Comparison of ENCODE assay signal across 10 cellular contexts in the genomic region with DNA sequence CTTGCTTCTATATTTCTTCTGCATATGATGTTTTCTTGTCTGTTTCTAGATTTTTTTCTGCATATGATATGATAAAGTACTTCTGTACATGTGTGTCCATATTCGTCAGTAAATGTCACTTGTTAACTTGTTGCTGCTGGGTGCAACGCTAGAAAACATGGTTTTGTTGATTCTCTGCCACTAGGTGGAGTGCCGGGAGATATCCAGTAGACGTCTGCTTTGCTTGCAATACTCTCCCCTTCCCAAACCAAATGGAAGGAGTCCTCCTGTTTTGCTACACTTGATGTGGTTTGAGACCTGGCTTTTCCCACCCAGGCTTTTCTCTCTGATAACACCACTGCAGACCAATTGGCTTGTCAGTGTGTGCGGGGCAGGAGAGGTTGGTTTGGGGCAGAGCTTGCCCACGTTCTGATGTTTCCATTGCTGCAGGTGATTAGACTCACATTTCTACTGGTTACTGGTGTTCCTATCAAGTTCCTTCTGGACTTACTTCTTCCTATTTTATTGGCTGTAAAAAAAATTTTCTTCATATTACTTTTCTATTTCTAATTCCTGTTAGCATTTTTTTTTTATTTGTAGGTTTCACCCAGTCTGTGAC.
A peak's percentile ranks its signal among the peaks of the same experiment; 100 is the strongest.
DNase-seq lines count a peak whose midpoint lies in the region; ATAC-seq and TF ChIP-seq lines count a peak whose summit lies in the region.
"Had no signal": no experiment of that assay in that cellular context is flagged by ENCODE, and none has a peak within 500 bp of the region (broad histone marks: within the 10 kb centered on the region; RNA-seq: fewer than 3 reads in every experiment).

No MANE protein-coding gene starts in this region.

- H3K4me3 ChIP-seq in GM06990 (replicated peaks; ENCODE audit: low read depth, low read length): no peak overlapping the region
- H3K4me3 ChIP-seq in PC-3 (ENCODE audit: low read length): no peak overlapping the region
- H3K4me3 ChIP-seq in fibroblast of mammary gland (ENCODE audit: control insufficient read depth, low read depth, low read length): no peak overlapping the region
- H3K4me3 ChIP-seq: SJSA1, upper lobe of left lung had no signal

- no peak overlapping the region for H3K9ac ChIP-seq in PC-3 (ENCODE audit: low read length)

- TF ChIP-seq CTCF in GM06990 (IDR thresholded peaks at IDR 0.05; ENCODE audit: insufficient read depth, low read length, poor library complexity, severe bottlenecking) (peak; percentile 38), PC-3 (conservative IDR thresholded peaks at IDR 0.05; ENCODE audit: low read depth, low read length) (peak; percentile 90), fibroblast of mammary gland (conservative IDR thresholded peaks at IDR 0.05; ENCODE audit: control insufficient read depth, insufficient read depth, low read depth, low read length) (peak; percentile 26)

- H3K4me3 Mint-ChIP-seq in stimulated activated naive B cell treated with anti-CD40 and anti-IgM and Interleukin-4, amounts not matched to agents 10 μg/mL and 1 μg/mL and 100 μg/mL, for 72 hours: no peak overlapping the region
- no peak overlapping the region for H3K4me3 Mint-ChIP-seq in T-helper 2 cell treated with Interferon-gamma antibody and Interleukin-4, amounts not matched to agents 5 μg/mL and 100 μg/mL, for 36 hours

- intact Hi-C loops in PC-3 (cut with micrococcal nuclease): loop anchor here (5.0 to 10.0 kb wide), 3 partner anchors 170 to 940 kb away; no protein-coding TSS in a partner anchor

- DNase-seq in GM06990 (ENCODE audit: extremely low read depth, insufficient read length) (no peak), PC-3 (peak; percentile 80), fibroblast of mammary gland (ENCODE audit: low read depth) (peak; percentile 1), cortex of kidney (lab: John Stamatoyannopoulos, UW) (no peak)
- DNase-seq in stimulated activated naive B cell treated with anti-CD40 and anti-IgM and Interleukin-4, amounts not matched to agents 10 μg/mL and 1 μg/mL and 100 μg/mL, for 72 hours: no peak
- no peak for DNase-seq in T-helper 2 cell treated with Interferon-gamma antibody and Interleukin-4, amounts not matched to agents 5 μg/mL and 100 μg/mL, for 36 hours (ENCODE audit: low spot score)

- no peaks in the 10 kb centered on the region for H3F3A ChIP-seq in PC-3 (ENCODE audit: low read length, unreplicated experiment)

- H3K36me3 Mint-ChIP-seq in stimulated activated naive B cell treated with anti-CD40 and anti-IgM and Interleukin-4, amounts not matched to agents 10 μg/mL and 1 μg/mL and 100 μg/mL, for 72 hours: no peaks in the 10 kb centered on the region
- H3K36me3 Mint-ChIP-seq in T-helper 2 cell treated with Interferon-gamma antibody and Interleukin-4, amounts not matched to agents 5 μg/mL and 100 μg/mL, for 36 hours (ENCODE audit: low read depth): no peaks in the 10 kb centered on the region

- H3K9me2 ChIP-seq in PC-3 (replicated peaks; ENCODE audit: low read length): no peaks in the 10 kb centered on the region

- no peak overlapping the region for H3K4me2 ChIP-seq in PC-3 (ENCODE audit: low read length)

- ATAC-seq in HG03354 (IDR thresholded peaks at IDR 0.05; ENCODE audit: poor library complexity, severe bottlenecking, unreplicated experiment) (peak; percentile 53), PC-3 (peak; percentile 68), GM21381 (IDR thresholded peaks at IDR 0.05; ENCODE audit: unreplicated experiment) (no peak)
- peak; percentile 57 to 61 for ATAC-seq in stimulated activated naive B cell treated with anti-CD40 and anti-IgM and Interleukin-4, amounts not matched to agents 10 μg/mL and 1 μg/mL and 100 μg/mL, for 72 hours (replicated peaks)

- no TSS peak for BruUV-seq in PC-3 (replicated peaks; lab: Mats Ljungman, UMichigan)

- no peaks in the 10 kb centered on the region for H3K79me2 ChIP-seq in PC-3 (ENCODE audit: low read length)

- H3K9me3 ChIP-seq in PC-3 (ENCODE audit: low read length): no peaks in the 10 kb centered on the region
- H3K9me3 ChIP-seq: SJSA1, upper lobe of left lung had no signal

- POLR2A ChIA-PET in PC-3 (lab: Charles Lee; ENCODE audit: unreplicated experiment): no interaction called here

- no peaks in the 10 kb centered on the region for H3K4me1 Mint-ChIP-seq in stimulated activated naive B cell treated with anti-CD40 and anti-IgM and Interleukin-4, amounts not matched to agents 10 μg/mL and 1 μg/mL and 100 μg/mL, for 72 hours
- no peaks in the 10 kb centered on the region for H3K4me1 Mint-ChIP-seq in T-helper 2 cell treated with Interferon-gamma antibody and Interleukin-4, amounts not matched to agents 5 μg/mL and 100 μg/mL, for 36 hours (ENCODE audit: low read depth)

- H3K27me3 Mint-ChIP-seq in stimulated activated naive B cell treated with anti-CD40 and anti-IgM and Interleukin-4, amounts not matched to agents 10 μg/mL and 1 μg/mL and 100 μg/mL, for 72 hours: no peaks in the 10 kb centered on the region
- H3K27me3 Mint-ChIP-seq in T-helper 2 cell treated with Interferon-gamma antibody and Interleukin-4, amounts not matched to agents 5 μg/mL and 100 μg/mL, for 36 hours (ENCODE audit: low read depth): no peaks in the 10 kb centered on the region

- H2AFZ ChIP-seq in PC-3 (ENCODE audit: low read length): 0 out of 2 replicates have a peak overlapping the region, but pooled peaks have one; percentile 28

- H3K36me3 ChIP-seq in GM06990 (ENCODE audit: control insufficient read depth, insufficient read depth, low read length): no peaks in the 10 kb centered on the region
- no peaks in the 10 kb centered on the region for H3K36me3 ChIP-seq in PC-3 (ENCODE audit: low read depth, low read length)
- H3K36me3 ChIP-seq: SJSA1, upper lobe of left lung had no signal

- H3K27ac Mint-ChIP-seq in stimulated activated naive B cell treated with anti-CD40 and anti-IgM and Interleukin-4, amounts not matched to agents 10 μg/mL and 1 μg/mL and 100 μg/mL, for 72 hours: no peak overlapping the region
- H3K27ac Mint-ChIP-seq in T-helper 2 cell treated with Interferon-gamma antibody and Interleukin-4, amounts not matched to agents 5 μg/mL and 100 μg/mL, for 36 hours: no peak overlapping the region

- H3K27me3 ChIP-seq in GM06990 (replicated peaks; ENCODE audit: control insufficient read depth, insufficient read depth, low read length) (no peaks in the 10 kb centered on the region), PC-3 (ENCODE audit: low read length) (no peaks in the 10 kb centered on the region)
- H3K27me3 ChIP-seq: SJSA1, upper lobe of left lung had no signal

- H4K20me1 ChIP-seq in PC-3 (ENCODE audit: low read length): no peaks in the 10 kb centered on the region

- CTCF ChIA-PET in PC-3 (lab: Charles Lee): no interaction called here

- no peak overlapping the region for H3K27ac ChIP-seq in PC-3 (ENCODE audit: low read length)
- H3K27ac ChIP-seq: SJSA1, upper lobe of left lung had no signal

- H3K9me3 Mint-ChIP-seq in stimulated activated naive B cell treated with anti-CD40 and anti-IgM and Interleukin-4, amounts not matched to agents 10 μg/mL and 1 μg/mL and 100 μg/mL, for 72 hours: peaks cover 1 to 3% of the 10 kb centered on the region in 2 donors
- H3K9me3 Mint-ChIP-seq in T-helper 2 cell treated with Interferon-gamma antibody and Interleukin-4, amounts not matched to agents 5 μg/mL and 100 μg/mL, for 36 hours: peaks cover 13% of the 10 kb centered on the region

- H3K4me1 ChIP-seq in PC-3 (ENCODE audit: insufficient read depth, low read length): peaks cover 17% of the 10 kb centered on the region
- H3K4me1 ChIP-seq: SJSA1, upper lobe of left lung had no signal

Comparison
In these comparisons a context has a peak if more than half of its experiments do, and no peak if none do; other contexts are left out.
1. DNase-seq: peak in PC-3 (single experiment) and fibroblast of mammary gland (single experiment); none in GM06990 (single experiment), stimulated activated naive B cell treated with anti-CD40 and anti-IgM and Interleukin-4, amounts not matched to agents 10 μg/mL and 1 μg/mL and 100 μg/mL, for 72 hours (single experiment), T-helper 2 cell treated with Interferon-gamma antibody and Interleukin-4, amounts not matched to agents 5 μg/mL and 100 μg/mL, for 36 hours (single experiment) and cortex of kidney (single experiment).
2. CTCF ChIP-seq: peak in every context shown above with its lines; median percentile 90 in PC-3; 38 in GM06990; 26 in fibroblast of mammary gland.